In genomic region chr2:152051373-152051893, GRCh38 we compare ENCODE assay signal across 14 cellular contexts. TPM values are rescaled to one million over a fixed set of nuclear protein-coding genes. Genes with fewer than 3 reads are reported as not detected.
DNase-seq lines count a peak whose midpoint lies in the region; ATAC-seq and TF ChIP-seq lines count a peak whose summit lies in the region.
"Had no signal": no experiment of that assay in that cellular context is flagged by ENCODE, and none has a peak within 500 bp of the region (broad histone marks: within the 10 kb centered on the region; RNA-seq: fewer than 3 reads in every experiment).

No MANE protein-coding gene starts in this region.

- peak; percentile 45 for ATAC-seq in GM18511 (IDR thresholded peaks at IDR 0.05; ENCODE audit: unreplicated experiment)
- peak; percentile 44 for ATAC-seq in GM21515 (IDR thresholded peaks at IDR 0.05; ENCODE audit: unreplicated experiment)
- peak; percentile 33 for ATAC-seq in HG03095 (IDR thresholded peaks at IDR 0.05; ENCODE audit: unreplicated experiment)
- no peak for ATAC-seq in SK-N-SH treated with all-trans-retinoic acid at 6 μM for 48 hours
- ATAC-seq: natural killer cell had no signal

- H3K4me1 Mint-ChIP-seq in dendritic cell treated with granulocyte-macrophage colony-stimulating factor and Interleukin-4, amounts not matched to agents 40 ng/mL and 50 ng/mL, for 4 days (ENCODE audit: low read depth), result peaks cover 72% of the 10 kb centered on the region

- H3K9me3 Mint-ChIP-seq in dendritic cell treated with granulocyte-macrophage colony-stimulating factor and Interleukin-4, amounts not matched to agents 40 ng/mL and 50 ng/mL, for 4 days, result no peaks in the 10 kb centered on the region
- H3K9me3 Mint-ChIP-seq: activated CD4-positive, alpha-beta memory T cell treated with anti-CD3 and anti-CD28 coated beads for 36 hours; natural killer cell had no signal

- peaks cover 10% of the 10 kb centered on the region for H3K27me3 Mint-ChIP-seq in dendritic cell treated with granulocyte-macrophage colony-stimulating factor and Interleukin-4, amounts not matched to agents 40 ng/mL and 50 ng/mL, for 4 days
- H3K27me3 Mint-ChIP-seq: activated CD4-positive, alpha-beta memory T cell treated with anti-CD3 and anti-CD28 coated beads for 36 hours had no signal

- H3K4me3 Mint-ChIP-seq in dendritic cell treated with granulocyte-macrophage colony-stimulating factor and Interleukin-4, amounts not matched to agents 40 ng/mL and 50 ng/mL, for 4 days, result no peak overlapping the region
- H3K4me3 Mint-ChIP-seq: activated CD4-positive, alpha-beta memory T cell treated with anti-CD3 and anti-CD28 coated beads for 36 hours; natural killer cell had no signal

- intact Hi-C loops in dendritic cell treated with granulocyte-macrophage colony-stimulating factor and Interleukin-4, amounts not matched to agents 40 ng/mL and 50 ng/mL, for 4 days (cut with micrococcal nuclease), result loop anchor here (5.0 kb wide), 1 partner anchor 36 kb away; no protein-coding TSS in a partner anchor

- no peaks in the 10 kb centered on the region for H3K36me3 Mint-ChIP-seq in dendritic cell treated with granulocyte-macrophage colony-stimulating factor and Interleukin-4, amounts not matched to agents 40 ng/mL and 50 ng/mL, for 4 days (ENCODE audit: low read depth)
- H3K36me3 Mint-ChIP-seq: activated CD4-positive, alpha-beta memory T cell treated with anti-CD3 and anti-CD28 coated beads for 36 hours; natural killer cell had no signal

- no peak for DNase-seq in stimulated activated CD4-positive, alpha-beta T cell treated with anti-CD3 and anti-CD28 coated beads, Interleukin-4, amount 100 ng/mL, for 1 hour
- no peak for DNase-seq in SK-N-DZ (ENCODE audit: low spot score)
- DNase-seq in stimulated activated CD4-positive, alpha-beta T cell treated with anti-CD3 and anti-CD28 coated beads, Interleukin-15, amount 100 ng/mL, for 24 hours, result no peak
- DNase-seq: activated CD4-positive, alpha-beta memory T cell treated with anti-CD3 and anti-CD28 coated beads for 36 hours; natural killer cell; NCI-H1417; NK-92 treated with Interleukin-12 subunit alpha and Interleukin-12 subunit beta, amount 100 ng/mL, for 24 hours; SK-N-SH had no signal

- peak overlapping the region; percentile 20 for H3K27ac Mint-ChIP-seq in dendritic cell treated with granulocyte-macrophage colony-stimulating factor and Interleukin-4, amounts not matched to agents 40 ng/mL and 50 ng/mL, for 4 days
- H3K27ac Mint-ChIP-seq: activated CD4-positive, alpha-beta memory T cell treated with anti-CD3 and anti-CD28 coated beads for 36 hours; natural killer cell; progenitor cell of endocrine pancreas had no signal

TF ChIP-seq in SK-N-SH treated with all-trans-retinoic acid at 6 μM for 48 hours, 23 proteins besides CTCF, POLR2A, EP300 and RAD21:
- TF ChIP-seq BACH2 (CRISPR knock-in tag; IDR thresholded peaks at IDR 0.05; ENCODE audit: borderline replicate concordance), result no peak
- no peak for TF ChIP-seq CSRNP3 (CRISPR knock-in tag; IDR thresholded peaks at IDR 0.05)
- TF ChIP-seq TCF4 (CRISPR knock-in tag; IDR thresholded peaks at IDR 0.05; ENCODE audit: borderline replicate concordance), result no peak
- TF ChIP-seq ISL1 (CRISPR knock-in tag; IDR thresholded peaks at IDR 0.05), result no peak
- no peak for TF ChIP-seq POU6F1 (CRISPR knock-in tag; IDR thresholded peaks at IDR 0.05; ENCODE audit: borderline replicate concordance, low read depth)
- no peak for TF ChIP-seq SNAI2 (CRISPR knock-in tag; IDR thresholded peaks at IDR 0.05)
- no peak for TF ChIP-seq ZNF8 (CRISPR knock-in tag; IDR thresholded peaks at IDR 0.05)
- no peak for TF ChIP-seq PATZ1 (CRISPR knock-in tag; IDR thresholded peaks at IDR 0.05; ENCODE audit: borderline replicate concordance)
- TF ChIP-seq OSR1 (CRISPR knock-in tag; IDR thresholded peaks at IDR 0.05), result no peak
- TF ChIP-seq GLIS3 (CRISPR knock-in tag; IDR thresholded peaks at IDR 0.05), result no peak
- TF ChIP-seq ZNF565 (CRISPR knock-in tag; conservative IDR thresholded peaks at IDR 0.05; ENCODE audit: low read depth), result no peak
- TF ChIP-seq TSHZ2 (CRISPR knock-in tag; IDR thresholded peaks at IDR 0.05), result no peak
- no peak for TF ChIP-seq ESRRG (CRISPR knock-in tag; IDR thresholded peaks at IDR 0.05)
- TF ChIP-seq ZFP3 (CRISPR knock-in tag; IDR thresholded peaks at IDR 0.05), result no peak
- no peak for TF ChIP-seq ZFP30 (CRISPR knock-in tag; IDR thresholded peaks at IDR 0.05)
- TF ChIP-seq ZNF70 (CRISPR knock-in tag; IDR thresholded peaks at IDR 0.05), result no peak
- TF ChIP-seq TOX (CRISPR knock-in tag; IDR thresholded peaks at IDR 0.05; ENCODE audit: borderline replicate concordance), result no peak
- TF ChIP-seq CSDC2 (CRISPR knock-in tag; IDR thresholded peaks at IDR 0.05), result no peak
TF ChIP-seq in SK-N-SH treated with all-trans-retinoic acid at 6 μM for 48 hours: peak in this region for 0.

RNA-seq across cellular contexts. Expression of gene CACNB4, which starts 47.4 kb away (rescaled TPM):
- polyA plus RNA-seq in SK-N-DZ (2014; cell fraction: cytosol; rRNA removed), result 4.7 and 6.2 TPM in 2 replicates
- polyA plus RNA-seq in SK-N-DZ (2014; cell fraction: nucleus; rRNA removed), result 27.7 and 39.9 TPM in 2 replicates
